17 cellular contexts compared by ENCODE assay signal in genomic region chr1:59143824-59144223, GRCh38.
DNase-seq lines count a peak whose midpoint lies in the region; ATAC-seq and TF ChIP-seq lines count a peak whose summit lies in the region.
"Had no signal": no experiment of that assay in that cellular context is flagged by ENCODE, and none has a peak within 500 bp of the region (broad histone marks: within the 10 kb centered on the region; RNA-seq: fewer than 3 reads in every experiment).

No MANE protein-coding gene starts in this region.

- WGBS in upper lobe of left lung, 2 donors, result 60 to 69% methylated on average over 2 of the region's 2 CpGs

- TF ChIP-seq EP300 in Ishikawa (IDR thresholded peaks at IDR 0.05; ENCODE audit: borderline replicate concordance) (no peak), upper lobe of left lung (IDR thresholded peaks at IDR 0.05) (no peak)

- no peaks in the 10 kb centered on the region for H3K9me3 Mint-ChIP-seq in endothelial cell (ENCODE audit: unreplicated experiment)
- H3K9me3 Mint-ChIP-seq: activated B cell treated with CpG ODN at 0.5 μM for 24 hours, immature natural killer cell, neural progenitor cell had no signal

- H3K9me3 ChIP-seq in muscle layer of colon (ENCODE audit: low read length) (no peaks in the 10 kb centered on the region), upper lobe of left lung (no peaks in the 10 kb centered on the region)
- H3K9me3 ChIP-seq: SJCRH30 had no signal

- ATAC-seq in HG03469 (IDR thresholded peaks at IDR 0.05; ENCODE audit: unreplicated experiment) (no peak), upper lobe of left lung (ENCODE audit: low FRiP score in 2 of 2) (no peak)

- no peaks in the 10 kb centered on the region for H3K36me3 ChIP-seq in muscle layer of colon (ENCODE audit: insufficient read depth, low read length)
- H3K36me3 ChIP-seq in upper lobe of left lung, result no peaks in the 10 kb centered on the region
- H3K36me3 ChIP-seq: neural progenitor cell, SJCRH30 had no signal

- H3K4me3 ChIP-seq in AG10803 (ENCODE audit: low read length), result no peak overlapping the region
- H3K4me3 ChIP-seq in muscle layer of colon (ENCODE audit: low read depth in 1 of 2, low read length in 2 of 2), result no peak overlapping the region
- no peak overlapping the region for H3K4me3 ChIP-seq in upper lobe of left lung
- H3K4me3 ChIP-seq: neural progenitor cell, SJCRH30 had no signal

- peaks cover 7% of the 10 kb centered on the region for H3K27me3 Mint-ChIP-seq in endothelial cell (ENCODE audit: unreplicated experiment)
- H3K27me3 Mint-ChIP-seq: activated B cell treated with CpG ODN at 0.5 μM for 24 hours had no signal

- peaks cover 23% of the 10 kb centered on the region for H3K4me1 ChIP-seq in muscle layer of colon (ENCODE audit: insufficient read depth, low read length)
- peaks cover 12 to 35% (median 26%) of the 10 kb centered on the region in 4 donors for H3K4me1 ChIP-seq in upper lobe of left lung

- TF ChIP-seq RAD21 in Ishikawa (IDR thresholded peaks at IDR 0.05; ENCODE audit: low read depth), result no peak

- H3K4me3 Mint-ChIP-seq in endothelial cell (ENCODE audit: unreplicated experiment), result no peak overlapping the region
- H3K4me3 Mint-ChIP-seq: activated B cell treated with CpG ODN at 0.5 μM for 24 hours, immature natural killer cell, neural progenitor cell had no signal

- no peak overlapping the region for H3K9ac ChIP-seq in muscle layer of colon (ENCODE audit: low read length)
- H3K9ac ChIP-seq: neural progenitor cell had no signal

- DNase-seq in AG10803 (ENCODE audit: low read depth) (peak; percentile 77), endothelial cell (ENCODE audit: low spot score) (no peak), NCI-H1694 (lab: John Stamatoyannopoulos, UW) (no peak), upper lobe of left lung (no peak), GM03348 (ENCODE audit: low spot score) (no peak)
- DNase-seq: activated B cell treated with CpG ODN at 0.5 μM for 24 hours; activated T-cell treated with anti-CD3 and anti-CD28 coated beads, Interleukin-2, amount 50 U/mL, for 1 hour; aorta; C1 segment of cervical spinal cord; immature natural killer cell; NCI-H1092; NCI-H748 treated with DMSO at 0.1 percent for 48 hours had no signal

- no peaks in the 10 kb centered on the region for H3K36me3 Mint-ChIP-seq in endothelial cell (ENCODE audit: low read depth, unreplicated experiment)
- H3K36me3 Mint-ChIP-seq: immature natural killer cell, neural progenitor cell had no signal

- no peak for TF ChIP-seq POLR2A in upper lobe of left lung (IDR thresholded peaks at IDR 0.05)

- TF ChIP-seq CTCF in AG10803 (conservative IDR thresholded peaks at IDR 0.05; ENCODE audit: low read length) (no peak), endothelial cell (IDR thresholded peaks at IDR 0.05; ENCODE audit: unreplicated experiment) (no peak), upper lobe of left lung (IDR thresholded peaks at IDR 0.05) (no peak)

- peak overlapping the region; percentile 38 for H3K27ac Mint-ChIP-seq in endothelial cell (ENCODE audit: unreplicated experiment)
- H3K27ac Mint-ChIP-seq: activated B cell treated with CpG ODN at 0.5 μM for 24 hours, immature natural killer cell, neural progenitor cell had no signal

- H3K27me3 ChIP-seq in muscle layer of colon (ENCODE audit: control insufficient read depth in 1 of 2, insufficient read depth in 2 of 2, low read length in 2 of 2), result no peaks in the 10 kb centered on the region
- no peaks in the 10 kb centered on the region for H3K27me3 ChIP-seq in upper lobe of left lung
- H3K27me3 ChIP-seq: SJCRH30 had no signal

- peak overlapping the region; percentile 1 for H3K27ac ChIP-seq in muscle layer of colon (ENCODE audit: low read depth, low read length)
- peak overlapping the region in 2 of 4 donors; percentile 4 to 59 for H3K27ac ChIP-seq in upper lobe of left lung
- H3K27ac ChIP-seq: neural progenitor cell had no signal

- H3K4me1 Mint-ChIP-seq in endothelial cell (ENCODE audit: unreplicated experiment), result peaks cover 21% of the 10 kb centered on the region

TF ChIP-seq in Ishikawa, 13 proteins besides CTCF, POLR2A, EP300 and RAD21:
- no peak for TF ChIP-seq CREB1 (IDR thresholded peaks at IDR 0.05; ENCODE audit: low read depth)
- peak; percentile 10; the same call in 1 of the 2 replicates for TF ChIP-seq TEAD4 (IDR thresholded peaks at IDR 0.05)
TF ChIP-seq in Ishikawa: peak in this region for 1.
